13 cellular contexts compared by ENCODE assay signal in the genomic region with DNA sequence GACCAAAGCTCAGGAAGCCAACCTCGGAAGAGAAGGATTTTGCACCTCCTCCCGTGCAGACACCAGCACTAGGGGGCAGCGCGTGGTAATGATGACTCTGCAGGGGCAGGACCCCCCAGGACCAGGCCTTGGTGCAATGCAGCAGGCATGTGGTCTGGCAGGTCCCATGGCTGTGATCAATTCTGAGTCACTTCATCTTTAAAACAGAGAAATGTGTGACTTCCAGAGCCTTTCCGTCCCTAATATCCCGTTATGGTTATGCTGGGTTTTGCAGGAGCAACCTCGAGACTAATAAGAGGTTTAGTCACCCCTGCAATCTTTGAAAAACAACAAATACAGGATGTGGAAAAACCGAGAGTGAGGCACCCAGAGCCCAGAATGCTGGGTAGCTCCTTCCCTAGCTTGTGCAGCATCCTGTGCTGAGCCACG. TPM values are rescaled to one million over a fixed set of nuclear protein-coding genes. Genes with fewer than 3 reads are reported as not detected.
DNase-seq lines count a peak whose midpoint lies in the region; ATAC-seq, FAIRE-seq and TF ChIP-seq lines count a peak whose summit lies in the region.
"Had no signal": no experiment of that assay in that cellular context is flagged by ENCODE, and none has a peak within 500 bp of the region (broad histone marks: within the 10 kb centered on the region; RNA-seq: fewer than 3 reads in every experiment).

No MANE protein-coding gene starts in this region.

- no peak for TF ChIP-seq POLR2A in endothelial cell of umbilical vein (IDR thresholded peaks at IDR 0.05; ENCODE audit: low read depth, low read length)

- peaks cover 11% of the 10 kb centered on the region for H3K36me3 ChIP-seq in MG63
- H3K36me3 ChIP-seq in endothelial cell of umbilical vein (ENCODE audit: control insufficient read depth in 2 of 2, extremely low read depth in 1 of 2, insufficient read depth in 2 of 2, low read length in 2 of 2): peaks cover 4 to 6% of the 10 kb centered on the region in 2 experiments

- no peaks in the 10 kb centered on the region for H3K79me2 ChIP-seq in endothelial cell of umbilical vein (ENCODE audit: control insufficient read depth, insufficient read depth, low read length)

- no peak overlapping the region for H2AFZ ChIP-seq in endothelial cell of umbilical vein (ENCODE audit: low read depth, low read length)

- DNase-seq in ELR (ENCODE audit: low read depth) (peak; percentile 99), MG63 (peak; percentile 93), endothelial cell of umbilical vein (ENCODE audit: low read depth, low spot score) (peak; percentile 85), renal cortical epithelial cell (ENCODE audit: low read depth) (peak; percentile 23), NCI-H2196 treated with DMSO at 0.1 percent for 48 hours (lab: John Stamatoyannopoulos, UW; ENCODE audit: unreplicated experiment) (no peak), NCI-H1436 treated with DMSO at 0.1 percent for 48 hours (lab: John Stamatoyannopoulos, UW) (no peak)
- DNase-seq: aorta, NCI-H510A treated with DMSO at 0.1 percent for 48 hours had no signal

- H3K9me1 ChIP-seq in endothelial cell of umbilical vein (replicated peaks; ENCODE audit: control insufficient read depth, extremely low read depth, insufficient read depth, low read length): no peaks in the 10 kb centered on the region

- H3K4me2 ChIP-seq in endothelial cell of umbilical vein (ENCODE audit: insufficient read depth, low read length): peak overlapping the region; percentile 0

- CTCF ChIA-PET in endothelial cell of umbilical vein (lab: Charles Lee): interaction anchor here (0.6 to 5.2 kb wide), 14 partner anchors 9 to 1306 kb away, joined by 3 to 55 read pairs (median 4); no protein-coding TSS in a partner anchor

- no peaks in the 10 kb centered on the region for H4K20me1 ChIP-seq in endothelial cell of umbilical vein (replicated peaks; ENCODE audit: control insufficient read depth, extremely low read depth, insufficient read depth, low read length)

- H3K4me1 ChIP-seq in endothelial cell of umbilical vein (ENCODE audit: control insufficient read depth, extremely low read depth, insufficient read depth, low read length): peaks cover 31% of the 10 kb centered on the region

- FAIRE-seq in endothelial cell of umbilical vein (lab: Jason Lieb, UNC): peak; percentile 97
- FAIRE-seq: GM19239 had no signal

- H3K4me3 ChIP-seq in MG63 (no peak overlapping the region), endothelial cell of umbilical vein (replicated peaks in 1 of 3; ENCODE audit: insufficient read depth in 1 of 3, low read depth in 1 of 3, low read length in 3 of 3) (no peak overlapping the region)
- H3K4me3 ChIP-seq: skin epidermis had no signal

- intact Hi-C loops in endothelial cell of umbilical vein (cut with micrococcal nuclease): loop anchor here (5.0 to 10.0 kb wide), 2 partner anchors 62 to 1310 kb away; no protein-coding TSS in a partner anchor

- dilution Hi-C loops in endothelial cell of umbilical vein (cut with MboI; ENCODE audit: extremely low pct_ligation_motif_present, low sequenced_read_pairs): no loop called here

- no peaks in the 10 kb centered on the region for H3K27me3 ChIP-seq in MG63
- no peaks in the 10 kb centered on the region for H3K27me3 ChIP-seq in endothelial cell of umbilical vein (ENCODE audit: control insufficient read depth in 2 of 2, insufficient read depth in 2 of 2, low read length in 2 of 2)

- H3K27ac ChIP-seq in endothelial cell of umbilical vein (ENCODE audit: insufficient read depth, low read depth, low read length): peak overlapping the region; percentile 65
- H3K27ac ChIP-seq: skin epidermis had no signal

- TF ChIP-seq CTCF in endothelial cell of umbilical vein (IDR thresholded peaks at IDR 0.05; ENCODE audit: extremely low read depth in 1 of 2, insufficient read depth in 1 of 2, low read depth in 1 of 2, low read length in 2 of 2): peak; percentile 32 to 36

- H3K9ac ChIP-seq in endothelial cell of umbilical vein (replicated peaks; ENCODE audit: extremely low read depth, insufficient read depth, low read length): no peak overlapping the region

- no TSS peak for BruUV-seq in endothelial cell of umbilical vein (replicated peaks; lab: Mats Ljungman, UMichigan)

- H3K9me3 ChIP-seq in MG63: no peaks in the 10 kb centered on the region
- H3K9me3 ChIP-seq in endothelial cell of umbilical vein (replicated peaks; ENCODE audit: control insufficient read depth, insufficient read depth, low read length): no peaks in the 10 kb centered on the region

- ATAC-seq in GM19455 (IDR thresholded peaks at IDR 0.05; ENCODE audit: unreplicated experiment) (no peak), HG03159 (IDR thresholded peaks at IDR 0.05; ENCODE audit: unreplicated experiment) (no peak)

- POLR2A ChIA-PET in endothelial cell of umbilical vein (lab: Charles Lee): no interaction called here

TF ChIP-seq in endothelial cell of umbilical vein, 7 proteins besides CTCF, POLR2A, EP300 and RAD21:
- TF ChIP-seq EZH2 (IDR thresholded peaks at IDR 0.05; ENCODE audit: borderline replicate concordance, low read depth, low read length, severe bottlenecking): no peak
- peak; percentile 84 for TF ChIP-seq GATA2 (IDR thresholded peaks at IDR 0.05; ENCODE audit: insufficient read depth, insufficient read length, low read depth, low read length)
- peak; percentile 87 for TF ChIP-seq MYC (IDR thresholded peaks at IDR 0.05; ENCODE audit: low read depth, low read length)
- no peak for TF ChIP-seq JUN (IDR thresholded peaks at IDR 0.05; ENCODE audit: borderline replicate concordance, insufficient read depth, insufficient read length, low read depth)
- peak; percentile 96 for TF ChIP-seq FOS (IDR thresholded peaks at IDR 0.05; ENCODE audit: borderline replicate concordance, insufficient read depth, low read length)
- TF ChIP-seq, protein P1, sequence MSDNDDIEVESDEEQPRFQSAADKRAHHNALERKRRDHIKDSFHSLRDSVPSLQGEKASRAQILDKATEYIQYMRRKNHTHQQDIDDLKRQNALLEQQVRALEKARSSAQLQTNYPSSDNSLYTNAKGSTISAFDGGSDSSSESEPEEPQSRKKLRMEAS (IDR thresholded peaks at IDR 0.05; ENCODE audit: insufficient read depth, insufficient read length): no peak
- TF ChIP-seq POLR2AphosphoS5 (IDR thresholded peaks at IDR 0.05; ENCODE audit: insufficient read depth, low read depth, low read length): peak; percentile 68

RNA-seq across cellular contexts. Expression of a gene that starts 30.2 kb away (rescaled TPM):
- total RNA-seq in MG63 (2014; rRNA removed; shearing (Covaris generic); ENCODE audit: low replicate concordance): not detected in 2 replicates
- not detected in 2 replicates for total RNA-seq in endothelial cell of umbilical vein
- not detected in 2 replicates for polyA plus RNA-seq in endothelial cell of umbilical vein
- not detected in 2 replicates for polyA plus RNA-seq in endothelial cell of umbilical vein (2011; cell fraction: cytosol; rRNA removed)
- not detected in 2 replicates for polyA plus RNA-seq in endothelial cell of umbilical vein (2011; cell fraction: nucleus; rRNA removed)
- polyA plus RNA-seq in endothelial cell of umbilical vein (2012): not detected in 2 replicates
- polyA minus RNA-seq in endothelial cell of umbilical vein: not detected in 2 replicates
- not detected for polyA minus RNA-seq in endothelial cell of umbilical vein (2011; cell fraction: cytosol; rRNA and poly(A)+ RNA removed)
- polyA minus RNA-seq in endothelial cell of umbilical vein (2011; cell fraction: nucleus; rRNA and poly(A)+ RNA removed): not detected in 2 replicates
- not detected in 2 replicates for total RNA-seq in renal cortical epithelial cell
- total RNA-seq: aorta had no signal
- polyA plus RNA-seq: aorta, IgD-negative memory B cell had no signal

Comparison
In these comparisons a context has a peak if more than half of its experiments do, and no peak if none do; other contexts are left out.
1. DNase-seq: peak in ELR (single experiment), MG63 (single experiment), endothelial cell of umbilical vein (single experiment) and renal cortical epithelial cell (single experiment); none in NCI-H2196 treated with DMSO at 0.1 percent for 48 hours (single experiment) and NCI-H1436 treated with DMSO at 0.1 percent for 48 hours (single experiment).